ENCODE assay signal across 8 cellular contexts in genomic region chr15:89171136-89172072, GRCh38. TPM values are rescaled to one million over a fixed set of nuclear protein-coding genes. Genes with fewer than 3 reads are reported as not detected.
DNase-seq lines count a peak whose midpoint lies in the region; ATAC-seq and TF ChIP-seq lines count a peak whose summit lies in the region.

No MANE protein-coding gene starts in this region.

- peaks cover 17% of the 10 kb centered on the region for H3K36me3 Mint-ChIP-seq in activated T-cell treated with anti-CD3 and anti-CD28 coated beads, Interleukin-2, amount 50 U/mL, for 4 hours (ENCODE audit: insufficient read depth)

- CTCF ChIA-PET in AG04449 (lab: Yijun Ruan, JAX) = interaction anchor here (0.5 to 21.4 kb wide), 58 partner anchors 8 to 1577 kb away, joined by 3 to 677 read pairs (median 4); partner anchors contain the start of gene ABHD2

- DNase-seq in AG04449 (ENCODE audit: low read depth, low spot score) = no peak
- DNase-seq in ELR (ENCODE audit: low read depth) = peak; percentile 64
- peak; percentile 37 for DNase-seq in NCI-H226
- peak; percentile 7 for DNase-seq in activated T-cell treated with anti-CD3 and anti-CD28 coated beads, Interleukin-2, amount 50 U/mL, for 4 hours
- DNase-seq in head of caudate nucleus = peak in 40 of 42 donors; percentile 21 to 89 (median 68)
- DNase-seq in gastrocnemius medialis = peak in 1 of 2 donors; percentile 58
- DNase-seq in epidermal melanocyte (ENCODE audit: insufficient read length, low spot score) = no peak
- DNase-seq in occipital lobe (lab: John Stamatoyannopoulos, UW) = no peak

- peaks cover 24% of the 10 kb centered on the region for H3K4me1 Mint-ChIP-seq in activated T-cell treated with anti-CD3 and anti-CD28 coated beads, Interleukin-2, amount 50 U/mL, for 4 hours (ENCODE audit: low read depth)

- H3K27me3 ChIP-seq in gastrocnemius medialis = no peaks in the 10 kb centered on the region

- no peaks in the 10 kb centered on the region for H3K9me3 ChIP-seq in gastrocnemius medialis

- no peaks in the 10 kb centered on the region for H3K9me3 Mint-ChIP-seq in activated T-cell treated with anti-CD3 and anti-CD28 coated beads, Interleukin-2, amount 50 U/mL, for 4 hours

- H3K36me3 ChIP-seq in gastrocnemius medialis = peaks cover 0 to 10% of the 10 kb centered on the region in 2 donors

- TF ChIP-seq POLR2A in gastrocnemius medialis (IDR thresholded peaks at IDR 0.05) = no peak

- POLR2A ChIA-PET in AG04449 (lab: Yijun Ruan, JAX) = no interaction called here

- intact Hi-C loops in head of caudate nucleus (cut with DNase I) (loop anchor here (5.0 kb wide), 1 partner anchor 34 kb away; no protein-coding TSS in a partner anchor), gastrocnemius medialis (cut with DNase I; ENCODE audit: low total_unique reads) (loop anchor here (2.0 to 5.0 kb wide), 2 partner anchors 33 to 274 kb away; partner anchors contain the start of gene HAPLN3)

- H3K27ac ChIP-seq in gastrocnemius medialis = peak overlapping the region in 2 of 4 donors; percentile 6 to 61

- in situ Hi-C loops in gastrocnemius medialis (cut with MboI; ENCODE audit: low sequenced_read_pairs in 4 of 4) = loop anchor here in 2 of 4 donors (10.0 to 25.0 kb wide), 2 partner anchors 259 to 277 kb away; partner anchors contain the start of genes HAPLN3 (in 1 of the 2) and MFGE8 (in 1 of the 2)

- no peak overlapping the region for H3K4me3 Mint-ChIP-seq in activated T-cell treated with anti-CD3 and anti-CD28 coated beads, Interleukin-2, amount 50 U/mL, for 4 hours

- no peak for ATAC-seq in activated T-cell treated with anti-CD3 and anti-CD28 coated beads, Interleukin-2, amount 50 U/mL, for 4 hours
- no peak for ATAC-seq in gastrocnemius medialis

- TF ChIP-seq CTCF in AG04449 (IDR thresholded peaks at IDR 0.05; ENCODE audit: insufficient read depth, low read length, missing control alignments) (peak; percentile 74), gastrocnemius medialis (IDR thresholded peaks at IDR 0.05 in 4 of 5, conservative IDR thresholded peaks at IDR 0.05 in 1 of 5) (peak; percentile 50 to 75 (median 66))

- H3K4me3 ChIP-seq in AG04449 (ENCODE audit: low read depth, low read length) (no peak overlapping the region), gastrocnemius medialis (no peak overlapping the region)

- H3K4me1 ChIP-seq in gastrocnemius medialis = peaks cover 28 to 35% of the 10 kb centered on the region in 2 donors

- H3K27me3 Mint-ChIP-seq in activated T-cell treated with anti-CD3 and anti-CD28 coated beads, Interleukin-2, amount 50 U/mL, for 4 hours (ENCODE audit: low read depth) = no peaks in the 10 kb centered on the region

RNA-seq across cellular contexts. Expression of gene RLBP1, which starts 50.0 kb away (rescaled TPM):
- not detected for total RNA-seq in activated T-cell treated with anti-CD3 and anti-CD28 coated beads, Interleukin-2, amount 50 U/mL, for 4 hours
- total RNA-seq in gastrocnemius medialis = not detected
- total RNA-seq in occipital lobe = 2.3 TPM

Comparison
In these comparisons a context has a peak if more than half of its experiments do, and no peak if none do; other contexts are left out.
1. DNase-seq: peak in ELR (single experiment), NCI-H226 (single experiment), activated T-cell treated with anti-CD3 and anti-CD28 coated beads, Interleukin-2, amount 50 U/mL, for 4 hours (single experiment) and head of caudate nucleus (40 of 42); none in AG04449 (single experiment), epidermal melanocyte (single experiment) and occipital lobe (single experiment).